Comparison of ENCODE assay signal across 16 cellular contexts in the genomic region with DNA sequence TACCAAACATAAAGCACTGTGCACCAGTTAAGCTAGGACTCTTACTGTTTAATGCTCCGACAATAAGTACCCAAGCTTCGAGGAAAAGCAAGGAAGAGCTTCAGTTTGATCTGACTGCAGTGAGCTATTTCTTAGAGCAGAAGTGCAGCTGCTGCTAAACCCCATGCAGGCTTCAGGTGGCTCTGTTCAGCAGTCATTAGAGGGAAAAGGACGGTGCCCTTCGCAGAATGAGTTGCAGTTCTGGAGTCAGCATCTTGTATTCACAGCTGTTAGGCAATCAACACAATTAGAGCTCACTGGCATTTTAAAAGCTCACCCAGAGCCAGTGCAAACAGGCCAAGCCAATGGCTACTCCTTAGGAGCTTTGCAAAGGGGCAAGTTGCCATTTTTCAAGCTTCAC. TPM values are rescaled to one million over a fixed set of nuclear protein-coding genes. Genes with fewer than 3 reads are reported as not detected.
DNase-seq lines count a peak whose midpoint lies in the region; ATAC-seq and TF ChIP-seq lines count a peak whose summit lies in the region.
"Had no signal": no experiment of that assay in that cellular context is flagged by ENCODE, and none has a peak within 500 bp of the region (broad histone marks: within the 10 kb centered on the region; RNA-seq: fewer than 3 reads in every experiment).

No MANE protein-coding gene starts in this region.

- DNase-seq in NCI-H1694 (lab: John Stamatoyannopoulos, UW) (peak; percentile 78), NCI-H1694 treated with DMSO at 0.1 percent for 48 hours (lab: John Stamatoyannopoulos, UW) (no peak), NCI-H2171 (lab: John Stamatoyannopoulos, UW) (peak; percentile 50), UCSD-AML1 (lab: John Stamatoyannopoulos, UW; ENCODE audit: unreplicated experiment) (peak; percentile 9), 8988T (no peak), HFFc6 (no peak)
- no peak for DNase-seq in stimulated activated naive B cell treated with anti-CD40 and anti-IgM and Interleukin-4, amounts not matched to agents 10 μg/mL and 1 μg/mL and 100 μg/mL, for 72 hours
- DNase-seq: activated naive CD4-positive, alpha-beta T cell treated with anti-CD3 and anti-CD28 coated beads, Interleukin-2, amount 10 ng/mL, durations not matched to agents 7 days and 5 days; left lung; NCI-H2029 treated with DMSO at 0.1 percent for 48 hours; PC-3; T1000 had no signal

- H3K9me3 ChIP-seq in parathyroid adenoma (ENCODE audit: control insufficient read depth, low read length): no peaks in the 10 kb centered on the region
- H3K9me3 ChIP-seq: left lung had no signal

- no peak overlapping the region; the same call in 1 of the 2 replicates for H3K4me3 Mint-ChIP-seq in HFFc6
- no peak overlapping the region for H3K4me3 Mint-ChIP-seq in stimulated activated naive B cell treated with anti-CD40 and anti-IgM and Interleukin-4, amounts not matched to agents 10 μg/mL and 1 μg/mL and 100 μg/mL, for 72 hours
- H3K4me3 Mint-ChIP-seq: activated naive CD4-positive, alpha-beta T cell treated with anti-CD3 and anti-CD28 coated beads, Interleukin-2, amount 10 ng/mL, durations not matched to agents 7 days and 5 days had no signal

- no peak overlapping the region for H3K4me3 ChIP-seq in parathyroid adenoma (ENCODE audit: low read depth, low read length)
- H3K4me3 ChIP-seq: coronary artery, GM12878, left lung had no signal

- no peaks in the 10 kb centered on the region for H3K79me2 ChIP-seq in parathyroid adenoma

- H3K36me3 Mint-ChIP-seq in HFFc6 (ENCODE audit: low read depth): no peaks in the 10 kb centered on the region
- no peaks in the 10 kb centered on the region for H3K36me3 Mint-ChIP-seq in stimulated activated naive B cell treated with anti-CD40 and anti-IgM and Interleukin-4, amounts not matched to agents 10 μg/mL and 1 μg/mL and 100 μg/mL, for 72 hours
- H3K36me3 Mint-ChIP-seq: activated naive CD4-positive, alpha-beta T cell treated with anti-CD3 and anti-CD28 coated beads, Interleukin-2, amount 10 ng/mL, durations not matched to agents 7 days and 5 days had no signal

- H3K4me1 Mint-ChIP-seq in HFFc6 (ENCODE audit: low read depth): peaks cover 19% of the 10 kb centered on the region
- H3K4me1 Mint-ChIP-seq in stimulated activated naive B cell treated with anti-CD40 and anti-IgM and Interleukin-4, amounts not matched to agents 10 μg/mL and 1 μg/mL and 100 μg/mL, for 72 hours: peaks cover 10 to 15% of the 10 kb centered on the region in 2 donors

- no peak overlapping the region for H3K4me2 ChIP-seq in parathyroid adenoma (ENCODE audit: low read length)

- H3K27ac ChIP-seq in parathyroid adenoma: no peak overlapping the region
- H3K27ac ChIP-seq: coronary artery, left lung had no signal

- peaks cover 10% of the 10 kb centered on the region for H3K27me3 Mint-ChIP-seq in HFFc6 (ENCODE audit: insufficient read depth)
- H3K27me3 Mint-ChIP-seq in stimulated activated naive B cell treated with anti-CD40 and anti-IgM and Interleukin-4, amounts not matched to agents 10 μg/mL and 1 μg/mL and 100 μg/mL, for 72 hours: peaks cover 38 to 48% of the 10 kb centered on the region in 2 donors

- H3K9ac ChIP-seq in parathyroid adenoma: no peak overlapping the region

- H3K4me1 ChIP-seq in parathyroid adenoma: peaks cover 4% of the 10 kb centered on the region

- H3K9me3 Mint-ChIP-seq in HFFc6: no peaks in the 10 kb centered on the region
- no peaks in the 10 kb centered on the region for H3K9me3 Mint-ChIP-seq in stimulated activated naive B cell treated with anti-CD40 and anti-IgM and Interleukin-4, amounts not matched to agents 10 μg/mL and 1 μg/mL and 100 μg/mL, for 72 hours
- H3K9me3 Mint-ChIP-seq: activated naive CD4-positive, alpha-beta T cell treated with anti-CD3 and anti-CD28 coated beads, Interleukin-2, amount 10 ng/mL, durations not matched to agents 7 days and 5 days had no signal

- H3K27me3 ChIP-seq in parathyroid adenoma (ENCODE audit: control insufficient read depth, insufficient read depth, low read length): no peaks in the 10 kb centered on the region

- H3K27ac Mint-ChIP-seq in HFFc6: no peak overlapping the region
- no peak overlapping the region for H3K27ac Mint-ChIP-seq in stimulated activated naive B cell treated with anti-CD40 and anti-IgM and Interleukin-4, amounts not matched to agents 10 μg/mL and 1 μg/mL and 100 μg/mL, for 72 hours
- H3K27ac Mint-ChIP-seq: activated naive CD4-positive, alpha-beta T cell treated with anti-CD3 and anti-CD28 coated beads, Interleukin-2, amount 10 ng/mL, durations not matched to agents 7 days and 5 days had no signal

- no peak for ATAC-seq in stimulated activated naive B cell treated with anti-CD40 and anti-IgM and Interleukin-4, amounts not matched to agents 10 μg/mL and 1 μg/mL and 100 μg/mL, for 72 hours (replicated peaks)
- ATAC-seq: GM12878, left lung, PC-3 had no signal

- TF ChIP-seq CTCF in parathyroid adenoma (IDR thresholded peaks at IDR 0.05) (no peak), HFFc6 (IDR thresholded peaks at IDR 0.05) (no peak)

- H2AFZ ChIP-seq in parathyroid adenoma: peak overlapping the region; percentile 26

- H3K36me3 ChIP-seq in parathyroid adenoma (ENCODE audit: control insufficient read depth, insufficient read depth, low read length): no peaks in the 10 kb centered on the region
- H3K36me3 ChIP-seq: left lung had no signal

RNA-seq across cellular contexts. Expression of gene CERKL, which starts 1.5 kb away (rescaled TPM):
- total RNA-seq in HFFc6 (2021; fragmentation: NEBNext Ultra II Directional; extraction: Animal tissue kit (Norgen Biotek cat#: 25700)): under 1 TPM in 2 of 6 experiments, not detected in 4; 0.07 to 0.09 TPM

RNA-seq across cellular contexts. Expression of gene NEUROD1, which starts 21.9 kb away (rescaled TPM):
- total RNA-seq in HFFc6 (2021; fragmentation: NEBNext Ultra II Directional; extraction: Animal tissue kit (Norgen Biotek cat#: 25700)): not detected
- total RNA-seq: GM12878, left lung, PC-3, SK-MEL-5 had no signal

Comparison
In these comparisons a context has a peak if more than half of its experiments do, and no peak if none do; other contexts are left out.
1. DNase-seq: peak in NCI-H1694 (single experiment), NCI-H2171 (single experiment) and UCSD-AML1 (single experiment); none in NCI-H1694 treated with DMSO at 0.1 percent for 48 hours (single experiment), 8988T (single experiment), HFFc6 (single experiment) and stimulated activated naive B cell treated with anti-CD40 and anti-IgM and Interleukin-4, amounts not matched to agents 10 μg/mL and 1 μg/mL and 100 μg/mL, for 72 hours (single experiment).